11 cellular contexts compared by ENCODE assay signal in the genomic region with DNA sequence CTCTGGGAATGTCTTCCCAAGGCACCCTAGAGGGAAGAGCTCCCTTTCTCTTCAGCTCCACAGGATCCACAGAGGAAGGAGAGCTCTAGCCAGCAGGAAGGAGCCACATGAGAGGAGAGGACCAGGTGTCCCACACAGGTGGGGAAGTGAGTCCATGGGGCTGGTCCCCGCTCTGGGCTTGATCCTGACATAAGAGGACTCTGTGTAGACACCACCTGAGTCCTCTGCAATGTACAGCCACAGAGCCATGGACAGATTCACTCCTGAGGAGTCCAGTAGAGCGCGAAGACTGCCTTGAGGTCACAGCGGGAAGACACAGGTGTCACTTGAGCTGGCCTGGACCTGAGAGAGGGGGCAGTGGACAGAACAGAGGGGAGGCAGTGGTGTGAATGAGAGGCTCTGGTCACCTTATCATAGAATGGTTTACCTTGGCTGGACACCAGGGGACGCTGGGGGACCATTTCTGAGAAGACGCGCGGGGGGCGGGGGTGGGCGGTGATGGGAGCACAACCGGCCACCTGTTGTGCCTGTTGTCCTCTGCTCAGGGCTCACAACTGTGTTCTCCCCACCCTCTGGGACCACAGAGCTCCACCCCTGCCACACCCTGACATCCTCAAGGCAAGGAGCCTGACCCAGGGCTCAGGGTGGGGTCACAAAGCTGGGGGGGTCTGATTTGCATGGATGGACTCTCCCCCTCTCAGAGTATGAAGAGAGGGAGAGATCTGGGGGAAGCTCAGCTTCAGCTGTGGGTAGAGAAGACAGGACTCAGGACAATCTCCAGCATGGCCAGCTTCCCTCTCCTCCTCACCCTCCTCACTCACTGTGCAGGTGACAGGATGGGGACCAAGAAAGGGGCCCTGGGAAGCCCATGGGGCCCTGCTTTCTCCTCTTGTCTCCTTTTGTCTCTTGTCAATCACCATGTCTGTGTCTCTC.
DNase-seq lines count a peak whose midpoint lies in the region; ATAC-seq and TF ChIP-seq lines count a peak whose summit lies in the region.
"Had no signal": no experiment of that assay in that cellular context is flagged by ENCODE, and none has a peak within 500 bp of the region (broad histone marks: within the 10 kb centered on the region; RNA-seq: fewer than 3 reads in every experiment).

No MANE protein-coding gene starts in this region.

- peaks cover 6 to 34% (median 17%) of the 10 kb centered on the region in 3 donors for H3K27me3 Mint-ChIP-seq in CD14-positive monocyte (ENCODE audit: low read depth in 3 of 3)

- H3K4me3 Mint-ChIP-seq in CD14-positive monocyte: no peak overlapping the region
- H3K4me3 Mint-ChIP-seq: activated CD4-positive, alpha-beta memory T cell treated with anti-CD3 and anti-CD28 coated beads, Interleukin-2, amount 10 ng/mL, durations not matched to agents 7 days and 5 days; natural killer cell had no signal

- peak; percentile 64 for ATAC-seq in GM21515 (IDR thresholded peaks at IDR 0.05; ENCODE audit: unreplicated experiment)
- peak; percentile 35 for ATAC-seq in left lobe of liver

- no peak overlapping the region for H3K4me3 ChIP-seq in MG63

- H3K9me3 Mint-ChIP-seq in CD14-positive monocyte: peaks cover 0 to 2% (median 0%) of the 10 kb centered on the region in 7 donors
- H3K9me3 Mint-ChIP-seq: activated CD4-positive, alpha-beta memory T cell treated with anti-CD3 and anti-CD28 coated beads, Interleukin-2, amount 10 ng/mL, durations not matched to agents 7 days and 5 days; natural killer cell had no signal

- H3K27ac Mint-ChIP-seq in CD14-positive monocyte: peak overlapping the region in 1 of 7 donors; percentile 21
- H3K27ac Mint-ChIP-seq: activated CD4-positive, alpha-beta memory T cell treated with anti-CD3 and anti-CD28 coated beads, Interleukin-2, amount 10 ng/mL, durations not matched to agents 7 days and 5 days; natural killer cell had no signal

- TF ChIP-seq CTCF in C4-2B (conservative IDR thresholded peaks at IDR 0.05) (peak; percentile 38), CD14-positive monocyte (IDR thresholded peaks at IDR 0.05) (no peak)

- intact Hi-C loops in CD14-positive monocyte (cut with micrococcal nuclease): no loop called here

- no peak overlapping the region for H3K27ac ChIP-seq in C4-2B

- peak; percentile 58 for DNase-seq in RPMI8226
- DNase-seq in left lobe of liver (ENCODE audit: low spot score): no peak
- no peak for DNase-seq in NCI-H226
- no peak for DNase-seq in CD14-positive monocyte (ENCODE audit: low spot score)
- no peak for DNase-seq in MG63
- no peak for DNase-seq in NCI-H446 treated with DMSO at 0.1 percent for 48 hours (lab: John Stamatoyannopoulos, UW)
- DNase-seq: activated CD4-positive, alpha-beta memory T cell treated with anti-CD3 and anti-CD28 coated beads, Interleukin-2, amount 10 ng/mL, durations not matched to agents 7 days and 5 days; DMS79; natural killer cell had no signal

- no peaks in the 10 kb centered on the region for H3K9me3 ChIP-seq in MG63

- H3K27me3 ChIP-seq in MG63: peaks cover 27% of the 10 kb centered on the region

- no peaks in the 10 kb centered on the region for H3K4me1 Mint-ChIP-seq in CD14-positive monocyte
- H3K4me1 Mint-ChIP-seq: activated CD4-positive, alpha-beta memory T cell treated with anti-CD3 and anti-CD28 coated beads, Interleukin-2, amount 10 ng/mL, durations not matched to agents 7 days and 5 days had no signal

- no peaks in the 10 kb centered on the region for H3K36me3 Mint-ChIP-seq in CD14-positive monocyte
- H3K36me3 Mint-ChIP-seq: natural killer cell had no signal

- no peaks in the 10 kb centered on the region for H3K36me3 ChIP-seq in MG63
